Comparison of ENCODE assay signal across 8 cellular contexts in genomic region chr9:97632992-97633858, GRCh38. TPM values are rescaled to one million over a fixed set of nuclear protein-coding genes. Genes with fewer than 3 reads are reported as not detected.
A peak's percentile ranks its signal among the peaks of the same experiment; 100 is the strongest.
DNase-seq lines count a peak whose midpoint lies in the region; ATAC-seq and TF ChIP-seq lines count a peak whose summit lies in the region.

A gene with protein sequence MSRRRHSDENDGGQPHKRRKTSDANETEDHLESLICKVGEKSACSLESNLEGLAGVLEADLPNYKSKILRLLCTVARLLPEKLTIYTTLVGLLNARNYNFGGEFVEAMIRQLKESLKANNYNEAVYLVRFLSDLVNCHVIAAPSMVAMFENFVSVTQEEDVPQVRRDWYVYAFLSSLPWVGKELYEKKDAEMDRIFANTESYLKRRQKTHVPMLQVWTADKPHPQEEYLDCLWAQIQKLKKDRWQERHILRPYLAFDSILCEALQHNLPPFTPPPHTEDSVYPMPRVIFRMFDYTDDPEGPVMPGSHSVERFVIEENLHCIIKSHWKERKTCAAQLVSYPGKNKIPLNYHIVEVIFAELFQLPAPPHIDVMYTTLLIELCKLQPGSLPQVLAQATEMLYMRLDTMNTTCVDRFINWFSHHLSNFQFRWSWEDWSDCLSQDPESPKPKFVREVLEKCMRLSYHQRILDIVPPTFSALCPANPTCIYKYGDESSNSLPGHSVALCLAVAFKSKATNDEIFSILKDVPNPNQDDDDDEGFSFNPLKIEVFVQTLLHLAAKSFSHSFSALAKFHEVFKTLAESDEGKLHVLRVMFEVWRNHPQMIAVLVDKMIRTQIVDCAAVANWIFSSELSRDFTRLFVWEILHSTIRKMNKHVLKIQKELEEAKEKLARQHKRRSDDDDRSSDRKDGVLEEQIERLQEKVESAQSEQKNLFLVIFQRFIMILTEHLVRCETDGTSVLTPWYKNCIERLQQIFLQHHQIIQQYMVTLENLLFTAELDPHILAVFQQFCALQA (plus strand): TSS chr9:97633821. CDS start chr9:97633882, 61 bp downstream.
Gene TSTD2 (minus strand): TSS chr9:97633368. CDS start chr9:97627562, 5,806 bp downstream.

- H3K4me3 ChIP-seq in left ventricle myocardium inferior (peak within 1 kb of the TSS; percentile 89), prostate gland (peak within 1 kb of the TSS; percentile 62 to 83), urinary bladder (ENCODE audit: low read depth, low read length) (peak within 1 kb of the TSS; percentile 90)

- intact Hi-C loops in left ventricle myocardium inferior (cut with micrococcal nuclease) (no loop called here), prostate gland (cut with DNase I) (no loop called here)

- peaks cover 12% of the 10 kb centered on the region for H3K36me3 Mint-ChIP-seq in T-helper 1 cell treated with Interleukin-12 subunit alpha and Interleukin-12 subunit beta and Interleukin-4 antibody, amounts not matched to agents 30 μg/mL and 1 μg/mL, for 36 hours (ENCODE audit: low read depth)

- peaks cover 33% of the 10 kb centered on the region for H3K4me1 Mint-ChIP-seq in T-helper 1 cell treated with Interleukin-12 subunit alpha and Interleukin-12 subunit beta and Interleukin-4 antibody, amounts not matched to agents 30 μg/mL and 1 μg/mL, for 36 hours (ENCODE audit: low read depth)

- H3K4me3 Mint-ChIP-seq in T-helper 1 cell treated with Interleukin-12 subunit alpha and Interleukin-12 subunit beta and Interleukin-4 antibody, amounts not matched to agents 30 μg/mL and 1 μg/mL, for 36 hours = peak within 1 kb of the TSS; percentile 95

- H3K27me3 ChIP-seq in left ventricle myocardium inferior (ENCODE audit: low read depth) = no peaks in the 10 kb centered on the region
- no peaks in the 10 kb centered on the region for H3K27me3 ChIP-seq in prostate gland (replicated peaks; ENCODE audit: insufficient read depth)

- peak; percentile 80 for ATAC-seq in HG02884 (IDR thresholded peaks at IDR 0.05; ENCODE audit: unreplicated experiment)

- WGBS in prostate gland = under 1% methylated on average over 69 of the region's 83 CpGs
- under 1% methylated on average over 83 of the region's 83 CpGs for WGBS in urinary bladder

- no peaks in the 10 kb centered on the region for H3K36me3 ChIP-seq in left ventricle myocardium inferior
- H3K36me3 ChIP-seq in prostate gland = no peaks in the 10 kb centered on the region
- H3K36me3 ChIP-seq in urinary bladder (ENCODE audit: insufficient read depth) = peaks cover under 1% of the 10 kb centered on the region

- no peaks in the 10 kb centered on the region for H3K9me3 Mint-ChIP-seq in T-helper 1 cell treated with Interleukin-12 subunit alpha and Interleukin-12 subunit beta and Interleukin-4 antibody, amounts not matched to agents 30 μg/mL and 1 μg/mL, for 36 hours

- peak within 1 kb of the TSS; percentile 97 for H3K27ac Mint-ChIP-seq in T-helper 1 cell treated with Interleukin-12 subunit alpha and Interleukin-12 subunit beta and Interleukin-4 antibody, amounts not matched to agents 30 μg/mL and 1 μg/mL, for 36 hours

- DNase-seq in GM13977 (ENCODE audit: low spot score) (peak; percentile 95), NCI-H1694 (lab: John Stamatoyannopoulos, UW) (peak; percentile 93), amniotic stem cell (lab: John Stamatoyannopoulos, UW) (peak; percentile 96), left ventricle myocardium inferior (peak; percentile 97), prostate gland (ENCODE audit: low spot score) (peak; percentile 96)

- no peaks in the 10 kb centered on the region for H3K9me3 ChIP-seq in left ventricle myocardium inferior (replicated peaks)
- no peaks in the 10 kb centered on the region for H3K9me3 ChIP-seq in prostate gland

- H3K4me1 ChIP-seq in left ventricle myocardium inferior = peaks cover 82% of the 10 kb centered on the region
- H3K4me1 ChIP-seq in prostate gland (replicated peaks) = no peaks in the 10 kb centered on the region
- H3K4me1 ChIP-seq in urinary bladder (ENCODE audit: insufficient read depth) = peaks cover 3% of the 10 kb centered on the region

- H3K27me3 Mint-ChIP-seq in T-helper 1 cell treated with Interleukin-12 subunit alpha and Interleukin-12 subunit beta and Interleukin-4 antibody, amounts not matched to agents 30 μg/mL and 1 μg/mL, for 36 hours (ENCODE audit: low read depth) = no peaks in the 10 kb centered on the region

- H3K27ac ChIP-seq in left ventricle myocardium inferior (replicated peaks) (peak within 1 kb of the TSS; percentile 95), prostate gland (peak within 1 kb of the TSS; percentile 97 to 98), urinary bladder (ENCODE audit: low read depth) (peak within 1 kb of the TSS; percentile 97)

- TF ChIP-seq POLR2A in prostate gland (IDR thresholded peaks at IDR 0.05) = peak; percentile 83

- TF ChIP-seq CTCF in GM13977 (IDR thresholded peaks at IDR 0.05; ENCODE audit: extremely low read depth, insufficient read depth, missing control alignments) = no peak
- peak; percentile 27 for TF ChIP-seq CTCF in left ventricle myocardium inferior (IDR thresholded peaks at IDR 0.05; ENCODE audit: borderline replicate concordance)
- TF ChIP-seq CTCF in prostate gland (IDR thresholded peaks at IDR 0.05) = peak in 3 of 4 experiments; percentile 13 to 37 (median 19)

- in situ Hi-C loops in GM13977 (cut with MboI; ENCODE audit: low pct_unique_long_range_greater_than_20kb, low sequenced_read_pairs, unreplicated experiment) = no loop called here

RNA-seq across cellular contexts. Expression of the first gene that starts in this region (rescaled TPM):
- total RNA-seq in left ventricle myocardium inferior (22.5 TPM), prostate gland (10 to 100 TPM; 18.1 to 18.3 TPM), urinary bladder (47.2 TPM)
- 10.3 TPM for polyA plus RNA-seq in urinary bladder

RNA-seq across cellular contexts. Expression of gene TSTD2, which starts in this region (rescaled TPM):
- 24.5 TPM for total RNA-seq in left ventricle myocardium inferior
- 10 to 100 TPM; 14.6 to 24.5 TPM for total RNA-seq in prostate gland
- 23.5 TPM for total RNA-seq in urinary bladder
- 14.8 TPM for polyA plus RNA-seq in urinary bladder

Comparison
In these comparisons a context has a peak if more than half of its experiments do, and no peak if none do; other contexts are left out.
1. Peak in every context shown above with its lines: DNase-seq, ATAC-seq, H3K4me3 ChIP-seq and H3K27ac ChIP-seq.